ENCODE assay signal across 8 cellular contexts in the genomic region with DNA sequence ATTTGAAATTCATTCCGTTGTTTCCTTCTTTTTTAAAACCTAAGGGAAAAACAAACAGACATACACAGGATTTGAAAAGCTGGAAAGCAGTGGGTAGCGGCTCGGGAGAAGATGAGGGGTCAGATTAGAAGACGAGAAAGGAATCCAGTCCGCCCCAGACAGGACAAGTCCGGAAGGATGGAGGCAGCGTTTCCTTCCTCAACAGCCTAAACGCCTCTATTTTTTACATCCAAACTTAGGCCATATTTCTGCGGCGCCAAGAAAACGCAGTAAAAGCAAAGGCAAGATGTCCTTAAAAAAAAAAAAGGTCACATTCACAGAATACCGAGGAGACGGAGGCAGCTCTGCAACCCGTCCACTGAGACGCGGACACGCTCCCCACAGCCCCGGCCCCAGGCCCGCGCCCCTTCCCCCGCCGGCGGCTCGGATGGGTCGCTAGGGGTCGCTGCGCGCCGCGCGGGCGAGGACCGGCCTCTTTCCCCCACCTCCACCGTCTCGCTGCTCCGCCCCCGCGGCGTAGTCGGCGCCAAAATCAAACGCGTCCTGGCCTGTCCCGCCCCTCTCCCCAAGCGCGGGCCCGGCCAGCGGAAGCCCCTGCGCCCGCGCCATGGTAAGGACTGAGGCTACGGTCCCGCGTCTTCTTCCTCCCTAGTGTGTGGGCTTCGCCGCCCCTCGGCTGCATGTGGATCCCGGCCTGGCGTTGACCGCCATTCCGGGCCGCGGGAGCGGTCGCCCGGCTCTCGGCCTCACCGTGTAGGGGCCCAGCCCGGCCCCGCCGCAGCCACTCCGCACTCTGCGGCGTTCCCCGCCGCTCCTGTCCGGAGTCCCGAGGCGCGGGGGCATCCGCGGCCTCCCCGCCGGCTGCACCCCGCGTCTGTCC. TPM values are rescaled to one million over a fixed set of nuclear protein-coding genes. Genes with fewer than 3 reads are reported as not detected.
DNase-seq lines count a peak whose midpoint lies in the region; TF ChIP-seq lines count a peak whose summit lies in the region.

A gene with protein sequence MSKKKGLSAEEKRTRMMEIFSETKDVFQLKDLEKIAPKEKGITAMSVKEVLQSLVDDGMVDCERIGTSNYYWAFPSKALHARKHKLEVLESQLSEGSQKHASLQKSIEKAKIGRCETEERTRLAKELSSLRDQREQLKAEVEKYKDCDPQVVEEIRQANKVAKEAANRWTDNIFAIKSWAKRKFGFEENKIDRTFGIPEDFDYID (plus strand): TSS at position 558 of the 880 bp plus-strand sequence. CDS start 50 bp downstream, at position 608.

- peak within 1 kb of the TSS; percentile 87 for H3K9ac ChIP-seq in H9 (ENCODE audit: extremely low read depth, insufficient read length, low read length)
- H3K9ac ChIP-seq in stomach smooth muscle (ENCODE audit: low read length in 2 of 2): peak within 1 kb of the TSS; percentile 62 to 72

- WGBS in H9 (ENCODE audit: extremely low coverage, insufficient read length, low lambda C conversion rate): no CpG with 5 or more reads among the region's 86 CpGs

- no peak within 1 kb of the TSS for H3K23ac ChIP-seq in H9 (ENCODE audit: insufficient read length, low read depth, low read length)

- no peak within 1 kb of the TSS for H2AK5ac ChIP-seq in H9 (ENCODE audit: insufficient read length, low read length)

- peak within 1 kb of the TSS; percentile 70 for H4K91ac ChIP-seq in H9 (ENCODE audit: insufficient read length, low read depth, low read length)

- H3K56ac ChIP-seq in H9 (ENCODE audit: insufficient read length, low read depth, low read length): no peak within 1 kb of the TSS

- no peak within 1 kb of the TSS for H2BK5ac ChIP-seq in H9 (ENCODE audit: insufficient read length, low read length)

- H4K8ac ChIP-seq in H9 (replicated peaks; ENCODE audit: insufficient read length, low read depth, low read length): no peak within 1 kb of the TSS

- no peak within 1 kb of the TSS for H3K27ac ChIP-seq in H9 (ENCODE audit: insufficient read length, low read depth, low read length)
- H3K27ac ChIP-seq in stomach smooth muscle (ENCODE audit: low read length): no peak within 1 kb of the TSS

- H3K9me3 Mint-ChIP-seq in H9 (no peaks in the 10 kb centered on the region), neural crest cell (no peaks in the 10 kb centered on the region)

- peak within 1 kb of the TSS; percentile 71 to 86 for H3K4me3 ChIP-seq in foreskin fibroblast (ENCODE audit: low read depth in 1 of 2, low read length in 2 of 2)
- H3K4me3 ChIP-seq in stomach smooth muscle (ENCODE audit: low read length in 2 of 2): peak within 1 kb of the TSS; percentile 84 to 88

- H3T11ph ChIP-seq in H9 (ENCODE audit: low read length): no peak within 1 kb of the TSS

- H3K9me3 ChIP-seq in H9 (ENCODE audit: control insufficient read depth, low read depth, low read length) (no peaks in the 10 kb centered on the region), stomach smooth muscle (ENCODE audit: control insufficient read depth in 2 of 2, low read length in 2 of 2) (no peaks in the 10 kb centered on the region)

- peak within 1 kb of the TSS; percentile 51 for H2AFZ ChIP-seq in H9 (ENCODE audit: low read length)

- H3K27ac Mint-ChIP-seq in H9 (peak within 1 kb of the TSS; percentile 49 to 97 (median 94); a peak in 6 of 7 replicates), neural crest cell (ENCODE audit: unreplicated experiment) (peak within 1 kb of the TSS; percentile 98)

- no peak within 1 kb of the TSS for H2BK120ac ChIP-seq in H9 (ENCODE audit: low read depth, low read length, poor library complexity, severe bottlenecking)

- H2BK12ac ChIP-seq in H9 (ENCODE audit: insufficient read length, low read depth, low read length): no peak within 1 kb of the TSS

- H3K27me3 ChIP-seq in H9 (ENCODE audit: insufficient read depth, low read length) (no peaks in the 10 kb centered on the region), stomach smooth muscle (ENCODE audit: control insufficient read depth in 1 of 2, insufficient read depth in 2 of 2, low read length in 2 of 2) (no peaks in the 10 kb centered on the region)

- peak within 1 kb of the TSS; percentile 84 for H3K18ac ChIP-seq in H9 (ENCODE audit: insufficient read length, low read depth, low read length)

- peak within 1 kb of the TSS; percentile 90 for H3K4me2 ChIP-seq in H9 (ENCODE audit: insufficient read depth, insufficient read length, low read length)

- H3K36me3 ChIP-seq in stomach smooth muscle (ENCODE audit: control insufficient read depth in 2 of 2, insufficient read depth in 2 of 2, low read length in 2 of 2): no peaks in the 10 kb centered on the region

- peaks cover 0 to 4% (median 0%) of the 10 kb centered on the region in 3 experiments; a peak in 2 of 7 replicates for H3K36me3 Mint-ChIP-seq in H9 (ENCODE audit: insufficient read depth in 1 of 3, low read depth in 3 of 3)
- peaks cover 7% of the 10 kb centered on the region for H3K36me3 Mint-ChIP-seq in neural crest cell (ENCODE audit: low read depth)

- H3K4me3 Mint-ChIP-seq in H9 (peak within 1 kb of the TSS; percentile 83 to 88), neural crest cell (peak within 1 kb of the TSS; percentile 94)

- H3K27me3 Mint-ChIP-seq in H9 (ENCODE audit: low read depth) (peaks cover 3% of the 10 kb centered on the region; the same call in 1 of the 2 replicates), neural crest cell (ENCODE audit: low read depth) (peaks cover 3% of the 10 kb centered on the region)

- peaks cover 10% of the 10 kb centered on the region; the same call in 1 of the 2 replicates for H3K79me2 ChIP-seq in H9 (ENCODE audit: insufficient read depth, low read length)

- H3K4ac ChIP-seq in H9 (ENCODE audit: low read depth, low read length): no peak within 1 kb of the TSS; the same call in 1 of the 2 replicates

- peaks cover 5% of the 10 kb centered on the region for H3K79me1 ChIP-seq in H9 (ENCODE audit: insufficient read depth, low read depth, low read length, poor library complexity, severe bottlenecking)

- H3K4me1 ChIP-seq in H9 (ENCODE audit: insufficient read depth, low read length) (peaks cover 2% of the 10 kb centered on the region; the same call in 1 of the 2 replicates), stomach smooth muscle (ENCODE audit: control insufficient read depth, insufficient read depth, low read length) (peaks cover 13% of the 10 kb centered on the region)

- TF ChIP-seq CTCF in H9 (conservative IDR thresholded peaks at IDR 0.05) (peak; percentile 99), foreskin fibroblast (IDR thresholded peaks at IDR 0.05; ENCODE audit: low read depth, low read length) (peak; percentile 82), neural crest cell (conservative IDR thresholded peaks at IDR 0.05) (peak; percentile 97)

- H3K4me1 Mint-ChIP-seq in H9 (peaks cover 27 to 35% of the 10 kb centered on the region in 2 experiments), neural crest cell (peaks cover 39% of the 10 kb centered on the region)

- H3K14ac ChIP-seq in H9 (ENCODE audit: insufficient read depth, low read length): peak within 1 kb of the TSS; percentile 91

- H2BK20ac ChIP-seq in H9 (ENCODE audit: low read depth, low read length, poor library complexity, severe bottlenecking): no peak within 1 kb of the TSS

- H2BK15ac ChIP-seq in H9 (ENCODE audit: low read depth, low read length): no peak within 1 kb of the TSS

- DNase-seq in GM03348 (ENCODE audit: low spot score) (peak; percentile 96), H9 (peak; percentile 93), M059J (ENCODE audit: low read depth) (peak; percentile 70), SIG-M5 (lab: John Stamatoyannopoulos, UW) (peak; percentile 4), foreskin fibroblast (peak; percentile 67 to 92), neural crest cell (ENCODE audit: low read depth, low spot score) (peak; percentile 95)
- peak; percentile 97 for DNase-seq in activated effector memory CD4-positive, alpha-beta T cell treated with anti-CD3 and anti-CD28 coated beads, Interleukin-2, amount 50 U/mL, for 16 hours

- H4K5ac ChIP-seq in H9 (ENCODE audit: insufficient read length, low read depth, low read length): no peak within 1 kb of the TSS

- no peaks in the 10 kb centered on the region for H4K20me1 ChIP-seq in H9 (ENCODE audit: control insufficient read depth, insufficient read depth, insufficient read length)

- H3K23me2 ChIP-seq in H9 (ENCODE audit: insufficient read length, low read depth, low read length, poor library complexity, severe bottlenecking): peaks cover 10% of the 10 kb centered on the region

RNA-seq across cellular contexts. Expression of the gene that starts here (rescaled TPM):
- total RNA-seq in H9 (2021) (20.5 and 21.0 TPM in 2 replicates), neural crest cell (33.6 and 36.1 TPM in 2 replicates)
- total RNA-seq in M059J (2014; rRNA removed; shearing (Covaris generic)): 9.2 and 18.4 TPM in 2 replicates

Comparison
In these comparisons a context has a peak if more than half of its experiments do, and no peak if none do; other contexts are left out.
1. DNase-seq: peak in every context shown above with its lines; median percentile 97 in activated effector memory CD4-positive, alpha-beta T cell treated with anti-CD3 and anti-CD28 coated beads, Interleukin-2, amount 50 U/mL, for 16 hours; 96 in GM03348; 95 in neural crest cell; 93 in H9; 80 in foreskin fibroblast; 70 in M059J; 4 in SIG-M5.